1 cellular context compared by ENCODE assay signal in the genomic region with DNA sequence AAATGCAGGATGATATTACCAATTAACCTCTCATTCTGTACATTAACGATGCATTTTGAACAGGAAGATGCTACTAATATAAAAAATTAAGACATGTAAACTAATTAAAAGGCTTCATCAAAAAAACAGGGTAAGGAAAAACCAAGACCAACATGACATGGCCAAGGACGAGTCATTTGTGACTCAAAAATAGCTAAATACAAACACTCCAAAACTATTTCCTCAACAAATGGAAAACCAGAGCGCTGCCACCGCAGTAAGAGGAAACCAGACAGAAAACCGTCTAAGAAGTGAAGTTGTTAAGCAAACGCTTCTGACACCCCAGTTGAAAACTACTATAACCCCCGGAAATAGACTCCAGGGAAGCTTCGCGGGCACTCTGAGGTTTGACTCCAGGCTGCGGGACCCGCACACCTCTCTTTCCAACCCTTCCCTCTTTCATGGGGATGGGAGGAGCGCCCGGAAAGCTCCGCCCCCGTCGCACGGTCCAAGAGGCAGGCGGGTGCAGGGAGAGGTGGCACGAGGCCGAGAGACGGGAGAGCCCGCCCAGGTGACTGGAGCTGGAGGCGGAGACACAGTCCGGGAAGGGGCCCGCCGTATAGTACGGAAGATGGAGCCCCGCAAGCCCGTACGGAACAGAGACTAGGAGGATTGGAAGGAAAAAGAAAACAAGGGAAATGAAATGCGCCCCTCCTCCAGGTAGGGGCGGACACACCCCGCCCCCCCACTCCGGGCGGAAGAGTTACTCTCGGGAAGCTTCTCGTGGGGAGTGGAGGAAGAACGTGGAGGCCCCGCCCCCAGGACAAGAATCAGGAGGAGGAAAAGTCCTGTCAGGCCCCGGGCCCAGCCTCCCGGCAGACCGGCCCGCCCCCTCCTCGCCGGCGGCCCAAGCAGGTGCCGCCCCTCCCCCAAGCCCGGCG.
A peak's percentile ranks its signal among the peaks of the same experiment; 100 is the strongest.
TF ChIP-seq lines count a peak whose summit lies in the region.

No MANE protein-coding gene starts in this region.

TF ChIP-seq in HepG2, 621 proteins besides CTCF, POLR2A, EP300 and RAD21 (continued from another document and continues in another):
- TF ChIP-seq ZHX2 (IDR thresholded peaks at IDR 0.05; ENCODE audit: low read depth) (no peak), ZHX2 (CRISPR knock-in tag; IDR thresholded peaks at IDR 0.05; ENCODE audit: borderline replicate concordance) (no peak), ZNF225 (CRISPR knock-in tag; IDR thresholded peaks at IDR 0.05) (no peak), ZNF749 (CRISPR knock-in tag; IDR thresholded peaks at IDR 0.05; ENCODE audit: borderline replicate concordance) (no peak), MIXL1 (CRISPR knock-in tag; IDR thresholded peaks at IDR 0.05) (no peak), POGZ (CRISPR knock-in tag; IDR thresholded peaks at IDR 0.05) (no peak), ZNF10 (CRISPR knock-in tag; IDR thresholded peaks at IDR 0.05; ENCODE audit: borderline replicate concordance, low read depth) (no peak), ZNF644 (CRISPR knock-in tag; IDR thresholded peaks at IDR 0.05; ENCODE audit: low read depth) (no peak), ZNF512 (CRISPR knock-in tag; IDR thresholded peaks at IDR 0.05) (no peak), DPF2 (CRISPR knock-in tag; IDR thresholded peaks at IDR 0.05; ENCODE audit: borderline replicate concordance, low read depth) (no peak), ELF4 (CRISPR knock-in tag; IDR thresholded peaks at IDR 0.05; ENCODE audit: borderline replicate concordance) (no peak), TFDP1 (CRISPR knock-in tag; IDR thresholded peaks at IDR 0.05; ENCODE audit: borderline replicate concordance) (peak; percentile 69; the same call in 1 of the 2 replicates), ZBTB20 (CRISPR knock-in tag; IDR thresholded peaks at IDR 0.05; ENCODE audit: borderline replicate concordance, low read depth) (no peak), TCF7L2 (IDR thresholded peaks at IDR 0.05; ENCODE audit: low read depth, low read length) (no peak), ZNF616 (CRISPR knock-in tag; IDR thresholded peaks at IDR 0.05; ENCODE audit: low read depth) (peak; percentile 79; the same call in 1 of the 2 replicates), ZFP37 (CRISPR knock-in tag; IDR thresholded peaks at IDR 0.05; ENCODE audit: borderline replicate concordance) (no peak), NR2F6 (IDR thresholded peaks at IDR 0.05) (no peak), NR2F6 (CRISPR knock-in tag; IDR thresholded peaks at IDR 0.05) (no peak), SUZ12 (IDR thresholded peaks at IDR 0.05; ENCODE audit: low read depth, low read length) (no peak), ARID2 (CRISPR knock-in tag; IDR thresholded peaks at IDR 0.05; ENCODE audit: borderline replicate concordance) (no peak), ZMYM4 (CRISPR knock-in tag; IDR thresholded peaks at IDR 0.05) (no peak), HOMEZ (CRISPR knock-in tag; IDR thresholded peaks at IDR 0.05; ENCODE audit: low read depth) (0 out of 2 replicates have a peak, but pooled peaks have one; percentile 39), NKX3-1 (CRISPR knock-in tag; IDR thresholded peaks at IDR 0.05) (no peak), SSRP1 (CRISPR knock-in tag; IDR thresholded peaks at IDR 0.05) (no peak), HNRNPK (IDR thresholded peaks at IDR 0.05; ENCODE audit: low read depth, low read length, poor library complexity, severe bottlenecking) (no peak), TERF1 (CRISPR knock-in tag; IDR thresholded peaks at IDR 0.05) (no peak), U2AF1 (optimal IDR thresholded peaks at IDR 0.05; ENCODE audit: low read depth, low read length) (no peak), FIP1L1 (IDR thresholded peaks at IDR 0.05; ENCODE audit: borderline replicate concordance, insufficient read depth, low read depth, low read length) (no peak), ZFP62 (CRISPR knock-in tag; IDR thresholded peaks at IDR 0.05) (no peak), AGO2 (optimal IDR thresholded peaks at IDR 0.05; ENCODE audit: low read depth, low read length) (peak; percentile 25)
- TF ChIP-seq, protein P1, sequence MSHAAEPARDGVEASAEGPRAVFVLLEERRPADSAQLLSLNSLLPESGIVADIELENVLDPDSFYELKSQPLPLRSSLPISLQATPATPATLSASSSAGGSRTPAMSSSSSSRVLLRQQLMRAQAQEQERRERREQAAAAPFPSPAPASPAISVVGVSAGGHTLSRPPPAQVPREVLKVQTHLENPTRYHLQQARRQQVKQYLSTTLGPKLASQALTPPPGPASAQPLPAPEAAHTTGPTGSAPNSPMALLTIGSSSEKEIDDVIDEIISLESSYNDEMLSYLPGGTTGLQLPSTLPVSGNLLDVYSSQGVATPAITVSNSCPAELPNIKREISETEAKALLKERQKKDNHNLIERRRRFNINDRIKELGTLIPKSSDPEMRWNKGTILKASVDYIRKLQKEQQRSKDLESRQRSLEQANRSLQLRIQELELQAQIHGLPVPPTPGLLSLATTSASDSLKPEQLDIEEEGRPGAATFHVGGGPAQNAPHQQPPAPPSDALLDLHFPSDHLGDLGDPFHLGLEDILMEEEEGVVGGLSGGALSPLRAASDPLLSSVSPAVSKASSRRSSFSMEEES (CRISPR knock-in tag; IDR thresholded peaks at IDR 0.05), result peak; percentile 19; the same call in 1 of the 2 replicates
- TF ChIP-seq, protein P2, sequence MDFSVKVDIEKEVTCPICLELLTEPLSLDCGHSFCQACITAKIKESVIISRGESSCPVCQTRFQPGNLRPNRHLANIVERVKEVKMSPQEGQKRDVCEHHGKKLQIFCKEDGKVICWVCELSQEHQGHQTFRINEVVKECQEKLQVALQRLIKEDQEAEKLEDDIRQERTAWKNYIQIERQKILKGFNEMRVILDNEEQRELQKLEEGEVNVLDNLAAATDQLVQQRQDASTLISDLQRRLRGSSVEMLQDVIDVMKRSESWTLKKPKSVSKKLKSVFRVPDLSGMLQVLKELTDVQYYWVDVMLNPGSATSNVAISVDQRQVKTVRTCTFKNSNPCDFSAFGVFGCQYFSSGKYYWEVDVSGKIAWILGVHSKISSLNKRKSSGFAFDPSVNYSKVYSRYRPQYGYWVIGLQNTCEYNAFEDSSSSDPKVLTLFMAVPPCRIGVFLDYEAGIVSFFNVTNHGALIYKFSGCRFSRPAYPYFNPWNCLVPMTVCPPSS (IDR thresholded peaks at IDR 0.05), result no peak
- TF ChIP-seq, protein P3, sequence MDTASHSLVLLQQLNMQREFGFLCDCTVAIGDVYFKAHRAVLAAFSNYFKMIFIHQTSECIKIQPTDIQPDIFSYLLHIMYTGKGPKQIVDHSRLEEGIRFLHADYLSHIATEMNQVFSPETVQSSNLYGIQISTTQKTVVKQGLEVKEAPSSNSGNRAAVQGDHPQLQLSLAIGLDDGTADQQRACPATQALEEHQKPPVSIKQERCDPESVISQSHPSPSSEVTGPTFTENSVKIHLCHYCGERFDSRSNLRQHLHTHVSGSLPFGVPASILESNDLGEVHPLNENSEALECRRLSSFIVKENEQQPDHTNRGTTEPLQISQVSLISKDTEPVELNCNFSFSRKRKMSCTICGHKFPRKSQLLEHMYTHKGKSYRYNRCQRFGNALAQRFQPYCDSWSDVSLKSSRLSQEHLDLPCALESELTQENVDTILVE (CRISPR knock-in tag; IDR thresholded peaks at IDR 0.05), result no peak
- TF ChIP-seq, protein P4, sequence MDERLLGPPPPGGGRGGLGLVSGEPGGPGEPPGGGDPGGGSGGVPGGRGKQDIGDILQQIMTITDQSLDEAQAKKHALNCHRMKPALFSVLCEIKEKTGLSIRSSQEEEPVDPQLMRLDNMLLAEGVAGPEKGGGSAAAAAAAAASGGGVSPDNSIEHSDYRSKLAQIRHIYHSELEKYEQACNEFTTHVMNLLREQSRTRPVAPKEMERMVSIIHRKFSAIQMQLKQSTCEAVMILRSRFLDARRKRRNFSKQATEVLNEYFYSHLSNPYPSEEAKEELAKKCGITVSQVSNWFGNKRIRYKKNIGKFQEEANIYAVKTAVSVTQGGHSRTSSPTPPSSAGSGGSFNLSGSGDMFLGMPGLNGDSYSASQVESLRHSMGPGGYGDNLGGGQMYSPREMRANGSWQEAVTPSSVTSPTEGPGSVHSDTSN (CRISPR knock-in tag; IDR thresholded peaks at IDR 0.05), result no peak
- TF ChIP-seq, protein P5, sequence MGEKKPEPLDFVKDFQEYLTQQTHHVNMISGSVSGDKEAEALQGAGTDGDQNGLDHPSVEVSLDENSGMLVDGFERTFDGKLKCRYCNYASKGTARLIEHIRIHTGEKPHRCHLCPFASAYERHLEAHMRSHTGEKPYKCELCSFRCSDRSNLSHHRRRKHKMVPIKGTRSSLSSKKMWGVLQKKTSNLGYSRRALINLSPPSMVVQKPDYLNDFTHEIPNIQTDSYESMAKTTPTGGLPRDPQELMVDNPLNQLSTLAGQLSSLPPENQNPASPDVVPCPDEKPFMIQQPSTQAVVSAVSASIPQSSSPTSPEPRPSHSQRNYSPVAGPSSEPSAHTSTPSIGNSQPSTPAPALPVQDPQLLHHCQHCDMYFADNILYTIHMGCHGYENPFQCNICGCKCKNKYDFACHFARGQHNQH (CRISPR knock-in tag; IDR thresholded peaks at IDR 0.05), result peak; percentile 64
- TF ChIP-seq, protein P6, sequence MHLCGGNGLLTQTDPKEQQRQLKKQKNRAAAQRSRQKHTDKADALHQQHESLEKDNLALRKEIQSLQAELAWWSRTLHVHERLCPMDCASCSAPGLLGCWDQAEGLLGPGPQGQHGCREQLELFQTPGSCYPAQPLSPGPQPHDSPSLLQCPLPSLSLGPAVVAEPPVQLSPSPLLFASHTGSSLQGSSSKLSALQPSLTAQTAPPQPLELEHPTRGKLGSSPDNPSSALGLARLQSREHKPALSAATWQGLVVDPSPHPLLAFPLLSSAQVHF (CRISPR knock-in tag; IDR thresholded peaks at IDR 0.05), result peak; percentile 56; the same call in 1 of the 2 replicates
